9 cellular contexts compared by ENCODE assay signal in genomic region chr9:7121055-7121454, GRCh38.
A peak's percentile ranks its signal among the peaks of the same experiment; 100 is the strongest.
DNase-seq lines count a peak whose midpoint lies in the region; ATAC-seq and TF ChIP-seq lines count a peak whose summit lies in the region.
"Had no signal": no experiment of that assay in that cellular context is flagged by ENCODE, and none has a peak within 500 bp of the region (broad histone marks: within the 10 kb centered on the region; RNA-seq: fewer than 3 reads in every experiment).

No MANE protein-coding gene starts in this region.

- peaks cover 0 to 8% (median 0%) of the 10 kb centered on the region in 4 donors for H3K36me3 ChIP-seq in upper lobe of left lung
- H3K36me3 ChIP-seq in effector memory CD4-positive, alpha-beta T cell (ENCODE audit: control insufficient read depth, insufficient read depth, low read length) = peaks cover 14% of the 10 kb centered on the region

- no peak for TF ChIP-seq POLR2A in upper lobe of left lung (IDR thresholded peaks at IDR 0.05)

- WGBS in upper lobe of left lung, 2 donors = 90 to 98% methylated on average over 2 of the region's 2 CpGs

- no peaks in the 10 kb centered on the region for H3K27me3 ChIP-seq in upper lobe of left lung
- no peaks in the 10 kb centered on the region for H3K27me3 ChIP-seq in effector memory CD4-positive, alpha-beta T cell (replicated peaks; ENCODE audit: control insufficient read depth, insufficient read depth, low read length, poor library complexity, severe bottlenecking)

- no peaks in the 10 kb centered on the region for H3K9me3 Mint-ChIP-seq in naive thymus-derived CD8-positive, alpha-beta T cell

- no peak for TF ChIP-seq CTCF in upper lobe of left lung (IDR thresholded peaks at IDR 0.05)

- H3K27ac ChIP-seq in upper lobe of left lung = no peak overlapping the region
- H3K27ac ChIP-seq in effector memory CD4-positive, alpha-beta T cell (ENCODE audit: insufficient read depth, low read length, poor library complexity, severe bottlenecking) = no peak overlapping the region

- POLR2A ChIA-PET in naive thymus-derived CD8-positive, alpha-beta T cell (lab: Charles Lee) = no interaction called here

- no peak overlapping the region for H3K4me3 ChIP-seq in upper lobe of left lung
- H3K4me3 ChIP-seq in effector memory CD4-positive, alpha-beta T cell (ENCODE audit: insufficient read depth, low read depth, low read length, poor library complexity, severe bottlenecking) = no peak overlapping the region

- ATAC-seq in GM18907 (IDR thresholded peaks at IDR 0.05; ENCODE audit: unreplicated experiment) (peak; percentile 67), HG02588 (IDR thresholded peaks at IDR 0.05; ENCODE audit: unreplicated experiment) (peak; percentile 59), upper lobe of left lung (ENCODE audit: low FRiP score in 2 of 2) (no peak), GM18873 (IDR thresholded peaks at IDR 0.05; ENCODE audit: low FRiP score, unreplicated experiment) (no peak)
- no peak for ATAC-seq in naive thymus-derived CD8-positive, alpha-beta T cell
- ATAC-seq: Panc1 had no signal

- no peaks in the 10 kb centered on the region for H3K9me3 ChIP-seq in upper lobe of left lung
- H3K9me3 ChIP-seq in effector memory CD4-positive, alpha-beta T cell (ENCODE audit: control insufficient read depth, low read length) = no peaks in the 10 kb centered on the region

- H3K4me3 Mint-ChIP-seq in naive thymus-derived CD8-positive, alpha-beta T cell = peak overlapping the region in 1 of 10 donors; percentile 8

- H3K4me1 Mint-ChIP-seq in naive thymus-derived CD8-positive, alpha-beta T cell = peaks cover 21 to 36% (median 31%) of the 10 kb centered on the region in 4 donors

- DNase-seq in MV-4-11 (lab: John Stamatoyannopoulos, UW) = peak; percentile 95
- peak in 1 of 10 donors; percentile 1 for DNase-seq in naive thymus-derived CD8-positive, alpha-beta T cell
- no peak for DNase-seq in upper lobe of left lung
- no peak for DNase-seq in effector memory CD4-positive, alpha-beta T cell
- DNase-seq: stimulated activated CD4-positive, alpha-beta T cell treated with anti-CD3 and anti-CD28 coated beads, Interleukin-2, amount 100 ng/mL, for 24 hours had no signal

- no peaks in the 10 kb centered on the region for H3K27me3 Mint-ChIP-seq in naive thymus-derived CD8-positive, alpha-beta T cell

- peak overlapping the region in 6 of 10 donors; percentile 22 to 71 (median 48) for H3K27ac Mint-ChIP-seq in naive thymus-derived CD8-positive, alpha-beta T cell

- peaks cover 0 to 60% (median 28%) of the 10 kb centered on the region in 3 donors for H3K36me3 Mint-ChIP-seq in naive thymus-derived CD8-positive, alpha-beta T cell

- no peaks in the 10 kb centered on the region for H3K4me1 ChIP-seq in upper lobe of left lung
- no peaks in the 10 kb centered on the region for H3K4me1 ChIP-seq in effector memory CD4-positive, alpha-beta T cell (ENCODE audit: control insufficient read depth, insufficient read depth, low read length, poor library complexity, severe bottlenecking)

- TF ChIP-seq EP300 in upper lobe of left lung (IDR thresholded peaks at IDR 0.05) = no peak

Comparison
In these comparisons a context has a peak if more than half of its experiments do, and no peak if none do; other contexts are left out.
1. ATAC-seq: peak in GM18907 (single experiment) and HG02588 (single experiment); none in naive thymus-derived CD8-positive, alpha-beta T cell (0 of 2), upper lobe of left lung (0 of 2) and GM18873 (single experiment).